7 cellular contexts compared by ENCODE assay signal in the genomic region with DNA sequence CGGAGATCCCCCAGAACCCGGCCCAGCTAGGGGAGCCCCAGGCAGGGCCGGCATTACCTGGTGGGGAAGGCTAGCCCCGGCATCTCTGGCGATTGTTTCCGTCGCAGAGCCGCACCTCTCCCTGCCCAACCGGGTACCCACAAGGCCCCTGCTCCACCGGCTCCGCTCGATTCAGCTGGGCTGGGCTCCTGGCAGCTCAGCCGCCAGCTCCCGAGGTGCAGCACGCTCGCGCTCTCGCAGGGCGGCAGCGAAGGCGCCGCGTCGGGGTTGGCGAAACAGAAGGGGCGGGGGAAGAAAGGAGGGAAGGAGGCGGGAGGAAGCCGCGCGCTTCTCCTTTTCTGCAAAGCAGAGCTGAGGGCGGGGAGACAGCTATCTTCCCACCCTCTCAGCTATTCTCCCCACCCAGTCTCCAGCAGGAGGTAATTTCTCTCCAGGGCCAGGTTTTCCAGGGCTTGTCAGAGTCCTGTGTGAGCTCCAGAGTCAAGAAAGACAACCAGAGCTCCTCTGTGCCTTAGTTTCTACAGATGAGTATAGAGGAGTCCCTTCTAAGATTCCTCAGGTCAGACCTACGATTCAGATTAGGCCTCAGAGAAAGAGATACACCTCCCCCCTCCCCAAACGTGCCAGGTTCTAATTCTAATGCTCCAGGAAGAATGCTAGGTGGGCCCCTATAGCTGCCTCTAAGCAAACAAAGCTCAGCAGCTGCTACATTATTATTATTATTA.
A peak's percentile ranks its signal among the peaks of the same experiment; 100 is the strongest.
DNase-seq lines count a peak whose midpoint lies in the region; ATAC-seq and TF ChIP-seq lines count a peak whose summit lies in the region.

No MANE protein-coding gene starts in this region.

- H3K4me3 ChIP-seq in ectodermal cell (ENCODE audit: insufficient read depth, low read depth, low read length) = peak overlapping the region; percentile 56

- intact Hi-C loops in activated CD8-positive, alpha-beta T cell treated with anti-CD3 and anti-CD28 coated beads for 36 hours (cut with micrococcal nuclease) = no loop called here

- ATAC-seq in GM18517 (IDR thresholded peaks at IDR 0.05; ENCODE audit: unreplicated experiment) (peak; percentile 81), HG02938 (IDR thresholded peaks at IDR 0.05; ENCODE audit: unreplicated experiment) (peak; percentile 87)
- peak; percentile 97 for ATAC-seq in activated CD8-positive, alpha-beta T cell treated with anti-CD3 and anti-CD28 coated beads for 36 hours

- peaks cover 6% of the 10 kb centered on the region for H3K36me3 Mint-ChIP-seq in activated CD8-positive, alpha-beta T cell treated with anti-CD3 and anti-CD28 coated beads for 36 hours (ENCODE audit: low read depth)

- H3K27me3 Mint-ChIP-seq in activated CD8-positive, alpha-beta T cell treated with anti-CD3 and anti-CD28 coated beads for 36 hours = no peaks in the 10 kb centered on the region

- H3K9me3 Mint-ChIP-seq in activated CD8-positive, alpha-beta T cell treated with anti-CD3 and anti-CD28 coated beads for 36 hours = no peaks in the 10 kb centered on the region

- H3K27ac ChIP-seq in ectodermal cell (ENCODE audit: insufficient read depth, low read depth, low read length, poor library complexity, severe bottlenecking) = no peak overlapping the region

- peaks cover 5% of the 10 kb centered on the region for H3K4me1 ChIP-seq in ectodermal cell (ENCODE audit: control insufficient read depth, insufficient read depth, low read length)

- POLR2A ChIA-PET in activated CD8-positive, alpha-beta T cell treated with anti-CD3 and anti-CD28 coated beads for 36 hours (lab: Charles Lee) = interaction anchor here (0.8 to 1.1 kb wide), 4 partner anchors 9 to 103 kb away, joined by 3 to 5 read pairs (median 3); no protein-coding TSS in a partner anchor

- H3K27me3 ChIP-seq in ectodermal cell (ENCODE audit: control insufficient read depth, insufficient read depth, low read length, poor library complexity, severe bottlenecking) = no peaks in the 10 kb centered on the region

- peak overlapping the region; percentile 92 for H3K4me3 Mint-ChIP-seq in activated CD8-positive, alpha-beta T cell treated with anti-CD3 and anti-CD28 coated beads for 36 hours

- H3K4me1 Mint-ChIP-seq in activated CD8-positive, alpha-beta T cell treated with anti-CD3 and anti-CD28 coated beads for 36 hours (ENCODE audit: low read depth) = peaks cover 45% of the 10 kb centered on the region

- CTCF ChIA-PET in activated CD8-positive, alpha-beta T cell treated with anti-CD3 and anti-CD28 coated beads for 36 hours (lab: Charles Lee) = interaction anchor here (0.5 to 1.9 kb wide), 11 partner anchors 9 to 285 kb away, joined by 3 to 8 read pairs (median 3); no protein-coding TSS in a partner anchor

- peak overlapping the region; percentile 79 for H3K27ac Mint-ChIP-seq in activated CD8-positive, alpha-beta T cell treated with anti-CD3 and anti-CD28 coated beads for 36 hours

- peak; percentile 94 for DNase-seq in NCI-H2227 (lab: John Stamatoyannopoulos, UW; ENCODE audit: unreplicated experiment)
- DNase-seq in activated CD8-positive, alpha-beta T cell treated with anti-CD3 and anti-CD28 coated beads for 36 hours = peak; percentile 87
- peak; percentile 81 for DNase-seq in medulla oblongata (ENCODE audit: extremely low spot score)
- peak; percentile 51 to 67 (median 59) for DNase-seq in stimulated activated CD4-positive, alpha-beta T cell treated with anti-CD3 and anti-CD28 coated beads, TNF-alpha, amount 100 ng/mL, for 4 hours (ENCODE audit: low read depth in 3 of 3)

- H3K9me3 ChIP-seq in ectodermal cell (ENCODE audit: control insufficient read depth, low read length) = no peaks in the 10 kb centered on the region

- TF ChIP-seq CTCF in activated CD8-positive, alpha-beta T cell treated with anti-CD3 and anti-CD28 coated beads for 36 hours (IDR thresholded peaks at IDR 0.05) = no peak

- WGBS in ectodermal cell, 2 experiments = 1 to 2% methylated on average over 30 to 33 of the region's 33 CpGs

- no peaks in the 10 kb centered on the region for H3K36me3 ChIP-seq in ectodermal cell (ENCODE audit: control insufficient read depth, insufficient read depth, low read length)
